ENCODE assay signal across 8 cellular contexts in the genomic region with DNA sequence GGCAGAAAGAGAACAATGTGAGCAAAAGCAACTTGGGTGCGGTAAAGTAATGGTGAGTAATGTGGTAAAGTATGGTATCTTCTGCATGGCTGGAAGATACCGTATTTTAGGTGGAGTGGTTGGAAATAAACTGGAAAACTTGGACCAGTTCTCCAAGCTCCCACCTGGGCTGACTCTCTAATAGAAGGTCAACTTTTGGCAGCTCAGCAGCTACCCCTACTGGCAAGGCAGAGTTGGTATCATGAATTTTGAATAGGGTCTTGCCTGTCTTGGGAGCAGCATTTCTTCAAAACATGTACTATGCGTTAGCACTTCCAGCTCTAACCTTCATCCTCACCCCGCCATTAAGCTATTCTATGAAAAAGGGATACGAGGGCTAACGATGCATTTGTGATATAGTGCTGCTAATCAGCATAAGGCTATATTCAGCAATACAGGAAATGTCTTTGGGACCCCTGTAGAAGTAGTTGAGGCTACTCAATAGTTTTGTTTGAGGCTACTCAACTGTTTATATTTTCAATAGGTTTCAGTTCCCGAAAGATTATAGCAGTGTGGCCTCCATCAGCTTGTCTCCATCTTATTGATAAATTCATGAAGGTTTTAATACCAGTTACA.
A peak's percentile ranks its signal among the peaks of the same experiment; 100 is the strongest.
DNase-seq lines count a peak whose midpoint lies in the region; ATAC-seq and TF ChIP-seq lines count a peak whose summit lies in the region.

No MANE protein-coding gene starts in this region.

- TF ChIP-seq CTCF in stomach (IDR thresholded peaks at IDR 0.05): peak in 4 of 7 experiments; percentile 34 to 55 (median 45)

- H3K4me3 ChIP-seq in stomach: no peak overlapping the region

- no peaks in the 10 kb centered on the region for H3K9me3 ChIP-seq in stomach

- no peaks in the 10 kb centered on the region for H3K4me1 ChIP-seq in stomach

- DNase-seq in activated T-cell treated with anti-CD3 and anti-CD28 coated beads, Interleukin-2, amount 50 U/mL, for 48 hours: peak; percentile 24 to 36
- DNase-seq in activated T-cell treated with anti-CD3 and anti-CD28 coated beads, Interleukin-2, amount 50 U/mL, for 1 hour: no peak
- DNase-seq in NCI-H510A (lab: John Stamatoyannopoulos, UW) (peak; percentile 10), astrocyte of the hippocampus (ENCODE audit: low read depth, low spot score) (peak; percentile 82), iPS-NIHi7 (ENCODE audit: extremely low spot score) (peak; percentile 82), stomach (peak; percentile 25), NCI-H1436 (lab: John Stamatoyannopoulos, UW) (no peak)

- no peak overlapping the region for H3K27ac ChIP-seq in stomach

- H3K36me3 ChIP-seq in stomach: no peaks in the 10 kb centered on the region

- 45 to 57% (median 51%) methylated on average over 7 of the region's 7 CpGs for WGBS in stomach, 5 donors

- ATAC-seq in HG03039 (IDR thresholded peaks at IDR 0.05; ENCODE audit: unreplicated experiment): peak; percentile 76

- no peak for TF ChIP-seq EP300 in stomach (IDR thresholded peaks at IDR 0.05)

- intact Hi-C loops in stomach (cut with DNase I; ENCODE audit: low total_unique reads): no loop called here

- H3K27me3 ChIP-seq in stomach: no peaks in the 10 kb centered on the region

- no peak for TF ChIP-seq POLR2A in stomach (IDR thresholded peaks at IDR 0.05)

Comparison
In these comparisons a context has a peak if more than half of its experiments do, and no peak if none do; other contexts are left out.
1. DNase-seq: peak in activated T-cell treated with anti-CD3 and anti-CD28 coated beads, Interleukin-2, amount 50 U/mL, for 48 hours (2 of 2), NCI-H510A (single experiment), astrocyte of the hippocampus (single experiment), iPS-NIHi7 (single experiment) and stomach (single experiment); none in activated T-cell treated with anti-CD3 and anti-CD28 coated beads, Interleukin-2, amount 50 U/mL, for 1 hour (single experiment) and NCI-H1436 (single experiment).